Comparison of ENCODE assay signal across 1 cellular context in the genomic region with DNA sequence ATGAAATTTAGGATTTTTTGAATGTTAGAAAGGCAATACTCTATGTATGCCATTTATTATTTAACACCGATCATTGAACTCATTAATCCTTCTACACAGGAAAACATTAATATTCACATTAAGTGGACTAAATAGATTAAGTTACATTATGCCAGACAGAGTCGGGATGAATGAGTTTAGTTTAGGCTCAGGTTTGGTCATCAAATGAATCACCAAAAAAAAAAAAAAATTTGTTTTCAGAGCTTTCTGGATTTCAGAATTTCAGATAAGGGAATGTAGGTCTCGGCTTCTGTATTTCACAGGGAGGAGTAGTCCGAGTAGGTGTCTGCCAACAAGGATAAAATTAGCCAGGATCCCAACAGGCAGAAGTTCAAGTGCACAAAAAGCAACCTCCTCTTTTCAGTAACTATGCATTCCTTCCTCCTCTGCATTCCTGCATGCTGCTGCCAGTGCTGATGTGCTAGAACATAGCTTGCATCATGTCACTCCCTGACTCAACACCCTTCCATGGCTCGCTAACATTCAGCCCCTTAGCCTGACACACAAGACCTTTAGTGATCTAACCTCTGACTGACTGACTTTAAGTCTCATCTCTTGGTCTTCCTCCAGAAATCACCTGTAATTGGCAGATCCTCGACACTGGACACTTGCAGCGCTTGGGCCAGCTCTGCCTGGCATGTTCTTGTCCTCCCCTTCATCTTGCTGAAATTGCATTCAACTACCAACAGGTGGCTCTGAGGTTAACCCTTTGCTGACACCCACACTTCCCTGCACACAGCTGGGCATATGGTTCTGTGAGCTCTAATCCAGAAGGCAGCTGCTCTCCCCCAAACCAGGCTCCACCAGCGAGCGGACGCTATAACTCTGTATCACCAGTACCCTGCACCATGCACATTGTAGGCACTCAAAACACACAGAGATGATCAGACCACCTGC.
TF ChIP-seq lines count a peak whose summit lies in the region.

No MANE protein-coding gene starts in this region.

TF ChIP-seq in GM12878, 131 proteins besides CTCF, POLR2A, EP300 and RAD21 (continued from another document and continues in another):
- TF ChIP-seq FOS (IDR thresholded peaks at IDR 0.05; ENCODE audit: borderline replicate concordance, extremely low read depth, insufficient read length) = no peak
- no peak for TF ChIP-seq GABPA (IDR thresholded peaks at IDR 0.05; ENCODE audit: low read depth)
- TF ChIP-seq MTA3 (IDR thresholded peaks at IDR 0.05; ENCODE audit: borderline replicate concordance, low read length) = no peak
- TF ChIP-seq, protein P1, sequence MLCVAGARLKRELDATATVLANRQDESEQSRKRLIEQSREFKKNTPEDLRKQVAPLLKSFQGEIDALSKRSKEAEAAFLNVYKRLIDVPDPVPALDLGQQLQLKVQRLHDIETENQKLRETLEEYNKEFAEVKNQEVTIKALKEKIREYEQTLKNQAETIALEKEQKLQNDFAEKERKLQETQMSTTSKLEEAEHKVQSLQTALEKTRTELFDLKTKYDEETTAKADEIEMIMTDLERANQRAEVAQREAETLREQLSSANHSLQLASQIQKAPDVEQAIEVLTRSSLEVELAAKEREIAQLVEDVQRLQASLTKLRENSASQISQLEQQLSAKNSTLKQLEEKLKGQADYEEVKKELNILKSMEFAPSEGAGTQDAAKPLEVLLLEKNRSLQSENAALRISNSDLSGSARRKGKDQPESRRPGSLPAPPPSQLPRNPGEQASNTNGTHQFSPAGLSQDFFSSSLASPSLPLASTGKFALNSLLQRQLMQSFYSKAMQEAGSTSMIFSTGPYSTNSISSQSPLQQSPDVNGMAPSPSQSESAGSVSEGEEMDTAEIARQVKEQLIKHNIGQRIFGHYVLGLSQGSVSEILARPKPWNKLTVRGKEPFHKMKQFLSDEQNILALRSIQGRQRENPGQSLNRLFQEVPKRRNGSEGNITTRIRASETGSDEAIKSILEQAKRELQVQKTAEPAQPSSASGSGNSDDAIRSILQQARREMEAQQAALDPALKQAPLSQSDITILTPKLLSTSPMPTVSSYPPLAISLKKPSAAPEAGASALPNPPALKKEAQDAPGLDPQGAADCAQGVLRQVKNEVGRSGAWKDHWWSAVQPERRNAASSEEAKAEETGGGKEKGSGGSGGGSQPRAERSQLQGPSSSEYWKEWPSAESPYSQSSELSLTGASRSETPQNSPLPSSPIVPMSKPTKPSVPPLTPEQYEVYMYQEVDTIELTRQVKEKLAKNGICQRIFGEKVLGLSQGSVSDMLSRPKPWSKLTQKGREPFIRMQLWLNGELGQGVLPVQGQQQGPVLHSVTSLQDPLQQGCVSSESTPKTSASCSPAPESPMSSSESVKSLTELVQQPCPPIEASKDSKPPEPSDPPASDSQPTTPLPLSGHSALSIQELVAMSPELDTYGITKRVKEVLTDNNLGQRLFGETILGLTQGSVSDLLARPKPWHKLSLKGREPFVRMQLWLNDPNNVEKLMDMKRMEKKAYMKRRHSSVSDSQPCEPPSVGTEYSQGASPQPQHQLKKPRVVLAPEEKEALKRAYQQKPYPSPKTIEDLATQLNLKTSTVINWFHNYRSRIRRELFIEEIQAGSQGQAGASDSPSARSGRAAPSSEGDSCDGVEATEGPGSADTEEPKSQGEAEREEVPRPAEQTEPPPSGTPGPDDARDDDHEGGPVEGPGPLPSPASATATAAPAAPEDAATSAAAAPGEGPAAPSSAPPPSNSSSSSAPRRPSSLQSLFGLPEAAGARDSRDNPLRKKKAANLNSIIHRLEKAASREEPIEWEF (IDR thresholded peaks at IDR 0.05; ENCODE audit: insufficient replicate concordance, low read depth, low read length) = no peak
- TF ChIP-seq SIX5 (IDR thresholded peaks at IDR 0.05; ENCODE audit: low read depth, low read length, severe bottlenecking) = no peak
- no peak for TF ChIP-seq FOXK2 (IDR thresholded peaks at IDR 0.05)
- no peak for TF ChIP-seq CREM (IDR thresholded peaks at IDR 0.05; ENCODE audit: low read depth)
- TF ChIP-seq ZNF207 (IDR thresholded peaks at IDR 0.05; ENCODE audit: borderline replicate concordance) = no peak
- TF ChIP-seq MYB (IDR thresholded peaks at IDR 0.05; ENCODE audit: borderline replicate concordance, low read depth, low read length) = no peak
- no peak for TF ChIP-seq RBBP5 (conservative IDR thresholded peaks at IDR 0.05)
- TF ChIP-seq, protein P2, sequence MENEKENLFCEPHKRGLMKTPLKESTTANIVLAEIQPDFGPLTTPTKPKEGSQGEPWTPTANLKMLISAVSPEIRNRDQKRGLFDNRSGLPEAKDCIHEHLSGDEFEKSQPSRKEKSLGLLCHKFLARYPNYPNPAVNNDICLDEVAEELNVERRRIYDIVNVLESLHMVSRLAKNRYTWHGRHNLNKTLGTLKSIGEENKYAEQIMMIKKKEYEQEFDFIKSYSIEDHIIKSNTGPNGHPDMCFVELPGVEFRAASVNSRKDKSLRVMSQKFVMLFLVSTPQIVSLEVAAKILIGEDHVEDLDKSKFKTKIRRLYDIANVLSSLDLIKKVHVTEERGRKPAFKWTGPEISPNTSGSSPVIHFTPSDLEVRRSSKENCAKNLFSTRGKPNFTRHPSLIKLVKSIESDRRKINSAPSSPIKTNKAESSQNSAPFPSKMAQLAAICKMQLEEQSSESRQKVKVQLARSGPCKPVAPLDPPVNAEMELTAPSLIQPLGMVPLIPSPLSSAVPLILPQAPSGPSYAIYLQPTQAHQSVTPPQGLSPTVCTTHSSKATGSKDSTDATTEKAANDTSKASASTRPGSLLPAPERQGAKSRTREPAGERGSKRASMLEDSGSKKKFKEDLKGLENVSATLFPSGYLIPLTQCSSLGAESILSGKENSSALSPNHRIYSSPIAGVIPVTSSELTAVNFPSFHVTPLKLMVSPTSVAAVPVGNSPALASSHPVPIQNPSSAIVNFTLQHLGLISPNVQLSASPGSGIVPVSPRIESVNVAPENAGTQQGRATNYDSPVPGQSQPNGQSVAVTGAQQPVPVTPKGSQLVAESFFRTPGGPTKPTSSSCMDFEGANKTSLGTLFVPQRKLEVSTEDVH (IDR thresholded peaks at IDR 0.05; ENCODE audit: low read depth, partially characterized antibody) = no peak
- TF ChIP-seq MYC (IDR thresholded peaks at IDR 0.05; ENCODE audit: insufficient read depth, insufficient read length, insufficient replicate concordance, low read length, severe bottlenecking) = no peak
- TF ChIP-seq RUNX3 (IDR thresholded peaks at IDR 0.05; ENCODE audit: low read length) = peak; percentile 32; the same call in 1 of the 2 replicates
- TF ChIP-seq HDAC6 (IDR thresholded peaks at IDR 0.05; ENCODE audit: unreplicated experiment) = no peak
- TF ChIP-seq CBX5 (IDR thresholded peaks at IDR 0.05; ENCODE audit: low read depth) = no peak
- TF ChIP-seq SRF (IDR thresholded peaks at IDR 0.05; ENCODE audit: low read depth in 2 of 2, low read length in 2 of 2) = no peak
- TF ChIP-seq SIN3A (IDR thresholded peaks at IDR 0.05; ENCODE audit: low read depth, low read length) = no peak
- TF ChIP-seq, protein P3, sequence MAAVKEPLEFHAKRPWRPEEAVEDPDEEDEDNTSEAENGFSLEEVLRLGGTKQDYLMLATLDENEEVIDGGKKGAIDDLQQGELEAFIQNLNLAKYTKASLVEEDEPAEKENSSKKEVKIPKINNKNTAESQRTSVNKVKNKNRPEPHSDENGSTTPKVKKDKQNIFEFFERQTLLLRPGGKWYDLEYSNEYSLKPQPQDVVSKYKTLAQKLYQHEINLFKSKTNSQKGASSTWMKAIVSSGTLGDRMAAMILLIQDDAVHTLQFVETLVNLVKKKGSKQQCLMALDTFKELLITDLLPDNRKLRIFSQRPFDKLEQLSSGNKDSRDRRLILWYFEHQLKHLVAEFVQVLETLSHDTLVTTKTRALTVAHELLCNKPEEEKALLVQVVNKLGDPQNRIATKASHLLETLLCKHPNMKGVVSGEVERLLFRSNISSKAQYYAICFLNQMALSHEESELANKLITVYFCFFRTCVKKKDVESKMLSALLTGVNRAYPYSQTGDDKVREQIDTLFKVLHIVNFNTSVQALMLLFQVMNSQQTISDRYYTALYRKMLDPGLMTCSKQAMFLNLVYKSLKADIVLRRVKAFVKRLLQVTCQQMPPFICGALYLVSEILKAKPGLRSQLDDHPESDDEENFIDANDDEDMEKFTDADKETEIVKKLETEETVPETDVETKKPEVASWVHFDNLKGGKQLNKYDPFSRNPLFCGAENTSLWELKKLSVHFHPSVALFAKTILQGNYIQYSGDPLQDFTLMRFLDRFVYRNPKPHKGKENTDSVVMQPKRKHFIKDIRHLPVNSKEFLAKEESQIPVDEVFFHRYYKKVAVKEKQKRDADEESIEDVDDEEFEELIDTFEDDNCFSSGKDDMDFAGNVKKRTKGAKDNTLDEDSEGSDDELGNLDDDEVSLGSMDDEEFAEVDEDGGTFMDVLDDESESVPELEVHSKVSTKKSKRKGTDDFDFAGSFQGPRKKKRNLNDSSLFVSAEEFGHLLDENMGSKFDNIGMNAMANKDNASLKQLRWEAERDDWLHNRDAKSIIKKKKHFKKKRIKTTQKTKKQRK (IDR thresholded peaks at IDR 0.05; ENCODE audit: low read depth, low read length) = no peak
- no peak for TF ChIP-seq LARP7 (IDR thresholded peaks at IDR 0.05)
- no peak for TF ChIP-seq NR2C1 (IDR thresholded peaks at IDR 0.05)
- no peak for TF ChIP-seq POLR2AphosphoS5 (IDR thresholded peaks at IDR 0.05; ENCODE audit: low read length)
- no peak for TF ChIP-seq POU2F2 (IDR thresholded peaks at IDR 0.05; ENCODE audit: borderline replicate concordance, low read depth, low read length)
- TF ChIP-seq IRF4 (IDR thresholded peaks at IDR 0.05; ENCODE audit: low read depth, low read length) = no peak
- TF ChIP-seq, protein P4, sequence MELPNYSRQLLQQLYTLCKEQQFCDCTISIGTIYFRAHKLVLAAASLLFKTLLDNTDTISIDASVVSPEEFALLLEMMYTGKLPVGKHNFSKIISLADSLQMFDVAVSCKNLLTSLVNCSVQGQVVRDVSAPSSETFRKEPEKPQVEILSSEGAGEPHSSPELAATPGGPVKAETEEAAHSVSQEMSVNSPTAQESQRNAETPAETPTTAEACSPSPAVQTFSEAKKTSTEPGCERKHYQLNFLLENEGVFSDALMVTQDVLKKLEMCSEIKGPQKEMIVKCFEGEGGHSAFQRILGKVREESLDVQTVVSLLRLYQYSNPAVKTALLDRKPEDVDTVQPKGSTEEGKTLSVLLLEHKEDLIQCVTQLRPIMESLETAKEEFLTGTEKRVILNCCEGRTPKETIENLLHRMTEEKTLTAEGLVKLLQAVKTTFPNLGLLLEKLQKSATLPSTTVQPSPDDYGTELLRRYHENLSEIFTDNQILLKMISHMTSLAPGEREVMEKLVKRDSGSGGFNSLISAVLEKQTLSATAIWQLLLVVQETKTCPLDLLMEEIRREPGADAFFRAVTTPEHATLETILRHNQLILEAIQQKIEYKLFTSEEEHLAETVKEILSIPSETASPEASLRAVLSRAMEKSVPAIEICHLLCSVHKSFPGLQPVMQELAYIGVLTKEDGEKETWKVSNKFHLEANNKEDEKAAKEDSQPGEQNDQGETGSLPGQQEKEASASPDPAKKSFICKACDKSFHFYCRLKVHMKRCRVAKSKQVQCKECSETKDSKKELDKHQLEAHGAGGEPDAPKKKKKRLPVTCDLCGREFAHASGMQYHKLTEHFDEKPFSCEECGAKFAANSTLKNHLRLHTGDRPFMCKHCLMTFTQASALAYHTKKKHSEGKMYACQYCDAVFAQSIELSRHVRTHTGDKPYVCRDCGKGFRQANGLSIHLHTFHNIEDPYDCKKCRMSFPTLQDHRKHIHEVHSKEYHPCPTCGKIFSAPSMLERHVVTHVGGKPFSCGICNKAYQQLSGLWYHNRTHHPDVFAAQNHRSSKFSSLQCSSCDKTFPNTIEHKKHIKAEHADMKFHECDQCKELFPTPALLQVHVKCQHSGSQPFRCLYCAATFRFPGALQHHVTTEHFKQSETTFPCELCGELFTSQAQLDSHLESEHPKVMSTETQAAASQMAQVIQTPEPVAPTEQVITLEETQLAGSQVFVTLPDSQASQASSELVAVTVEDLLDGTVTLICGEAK (IDR thresholded peaks at IDR 0.05; ENCODE audit: borderline replicate concordance) = no peak
- TF ChIP-seq, protein P5, sequence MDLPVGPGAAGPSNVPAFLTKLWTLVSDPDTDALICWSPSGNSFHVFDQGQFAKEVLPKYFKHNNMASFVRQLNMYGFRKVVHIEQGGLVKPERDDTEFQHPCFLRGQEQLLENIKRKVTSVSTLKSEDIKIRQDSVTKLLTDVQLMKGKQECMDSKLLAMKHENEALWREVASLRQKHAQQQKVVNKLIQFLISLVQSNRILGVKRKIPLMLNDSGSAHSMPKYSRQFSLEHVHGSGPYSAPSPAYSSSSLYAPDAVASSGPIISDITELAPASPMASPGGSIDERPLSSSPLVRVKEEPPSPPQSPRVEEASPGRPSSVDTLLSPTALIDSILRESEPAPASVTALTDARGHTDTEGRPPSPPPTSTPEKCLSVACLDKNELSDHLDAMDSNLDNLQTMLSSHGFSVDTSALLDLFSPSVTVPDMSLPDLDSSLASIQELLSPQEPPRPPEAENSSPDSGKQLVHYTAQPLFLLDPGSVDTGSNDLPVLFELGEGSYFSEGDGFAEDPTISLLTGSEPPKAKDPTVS (IDR thresholded peaks at IDR 0.05; ENCODE audit: low read depth, low read length) = no peak
- TF ChIP-seq, protein P6, sequence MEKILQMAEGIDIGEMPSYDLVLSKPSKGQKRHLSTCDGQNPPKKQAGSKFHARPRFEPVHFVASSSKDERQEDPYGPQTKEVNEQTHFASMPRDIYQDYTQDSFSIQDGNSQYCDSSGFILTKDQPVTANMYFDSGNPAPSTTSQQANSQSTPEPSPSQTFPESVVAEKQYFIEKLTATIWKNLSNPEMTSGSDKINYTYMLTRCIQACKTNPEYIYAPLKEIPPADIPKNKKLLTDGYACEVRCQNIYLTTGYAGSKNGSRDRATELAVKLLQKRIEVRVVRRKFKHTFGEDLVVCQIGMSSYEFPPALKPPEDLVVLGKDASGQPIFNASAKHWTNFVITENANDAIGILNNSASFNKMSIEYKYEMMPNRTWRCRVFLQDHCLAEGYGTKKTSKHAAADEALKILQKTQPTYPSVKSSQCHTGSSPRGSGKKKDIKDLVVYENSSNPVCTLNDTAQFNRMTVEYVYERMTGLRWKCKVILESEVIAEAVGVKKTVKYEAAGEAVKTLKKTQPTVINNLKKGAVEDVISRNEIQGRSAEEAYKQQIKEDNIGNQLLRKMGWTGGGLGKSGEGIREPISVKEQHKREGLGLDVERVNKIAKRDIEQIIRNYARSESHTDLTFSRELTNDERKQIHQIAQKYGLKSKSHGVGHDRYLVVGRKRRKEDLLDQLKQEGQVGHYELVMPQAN (conservative IDR thresholded peaks at IDR 0.05) = no peak
- TF ChIP-seq, protein P7, sequence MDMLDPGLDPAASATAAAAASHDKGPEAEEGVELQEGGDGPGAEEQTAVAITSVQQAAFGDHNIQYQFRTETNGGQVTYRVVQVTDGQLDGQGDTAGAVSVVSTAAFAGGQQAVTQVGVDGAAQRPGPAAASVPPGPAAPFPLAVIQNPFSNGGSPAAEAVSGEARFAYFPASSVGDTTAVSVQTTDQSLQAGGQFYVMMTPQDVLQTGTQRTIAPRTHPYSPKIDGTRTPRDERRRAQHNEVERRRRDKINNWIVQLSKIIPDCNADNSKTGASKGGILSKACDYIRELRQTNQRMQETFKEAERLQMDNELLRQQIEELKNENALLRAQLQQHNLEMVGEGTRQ (IDR thresholded peaks at IDR 0.05; ENCODE audit: borderline replicate concordance, low read depth, low read length) = no peak
- no peak for TF ChIP-seq YY1 (IDR thresholded peaks at IDR 0.05; ENCODE audit: low read depth, low read length)
- TF ChIP-seq SP1 (IDR thresholded peaks at IDR 0.05; ENCODE audit: low read depth, low read length) = no peak
- TF ChIP-seq PAX5 (IDR thresholded peaks at IDR 0.05; ENCODE audit: borderline replicate concordance, low read depth, low read length) = peak; percentile 70
- no peak for TF ChIP-seq NFIC (IDR thresholded peaks at IDR 0.05; ENCODE audit: low read depth, low read length)
- no peak for TF ChIP-seq NFXL1 (IDR thresholded peaks at IDR 0.05; ENCODE audit: borderline replicate concordance)
- TF ChIP-seq HDGF (IDR thresholded peaks at IDR 0.05) = no peak
- TF ChIP-seq, protein P8, sequence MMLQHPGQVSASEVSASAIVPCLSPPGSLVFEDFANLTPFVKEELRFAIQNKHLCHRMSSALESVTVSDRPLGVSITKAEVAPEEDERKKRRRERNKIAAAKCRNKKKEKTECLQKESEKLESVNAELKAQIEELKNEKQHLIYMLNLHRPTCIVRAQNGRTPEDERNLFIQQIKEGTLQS (IDR thresholded peaks at IDR 0.05; ENCODE audit: borderline replicate concordance, extremely low read depth, low read depth, low read length) = no peak
